Comparison of ENCODE assay signal across 8 cellular contexts in genomic region chr16:75648265-75649076, GRCh38. TPM values are rescaled to one million over a fixed set of nuclear protein-coding genes. Genes with fewer than 3 reads are reported as not detected.
A peak's percentile ranks its signal among the peaks of the same experiment; 100 is the strongest.
DNase-seq lines count a peak whose midpoint lies in the region; TF ChIP-seq lines count a peak whose summit lies in the region.

No MANE protein-coding gene starts in this region.

- H4K20me1 ChIP-seq in OCI-LY1 (ENCODE audit: insufficient read depth, low read length): no peaks in the 10 kb centered on the region

- DNase-seq in COR-L47 (lab: John Stamatoyannopoulos, UW): peak; percentile 80
- DNase-seq in GM20000 (ENCODE audit: low spot score): peak; percentile 80
- DNase-seq in HT-29 (ENCODE audit: low spot score): peak; percentile 70
- DNase-seq in activated T-cell treated with anti-CD3 and anti-CD28 coated beads for 48 hours (ENCODE audit: low read depth): peak; percentile 79
- DNase-seq in erythroblast (lab: John Stamatoyannopoulos, UW): peak; percentile 88 to 94
- DNase-seq in stimulated activated CD8-positive, alpha-beta memory T cell treated with anti-CD3 and anti-CD28 coated beads, Interleukin-4, amount 100 ng/mL, for 48 hours: peak; percentile 91

- H3K4me3 ChIP-seq in OCI-LY1 (ENCODE audit: low read depth, low read length, poor library complexity, severe bottlenecking) (peak overlapping the region; percentile 84), mucosa of stomach (ENCODE audit: low read length) (peak overlapping the region; percentile 98)

- H3K9me3 ChIP-seq in OCI-LY1 (ENCODE audit: low read length) (no peaks in the 10 kb centered on the region), mucosa of stomach (ENCODE audit: control insufficient read depth, low read length) (no peaks in the 10 kb centered on the region)

- no peaks in the 10 kb centered on the region for H3K9me2 ChIP-seq in OCI-LY1 (ENCODE audit: low read depth, low read length)

- H3K9ac ChIP-seq in OCI-LY1 (ENCODE audit: low read length) (peak overlapping the region; percentile 94), mucosa of stomach (ENCODE audit: low read length) (peak overlapping the region; percentile 97)

- TF ChIP-seq POLR2A in erythroblast (IDR thresholded peaks at IDR 0.05; ENCODE audit: low read length): no peak

- peaks cover 92% of the 10 kb centered on the region for H3K79me2 ChIP-seq in OCI-LY1 (ENCODE audit: insufficient read depth, low read length)

- H3K4me1 ChIP-seq in OCI-LY1 (ENCODE audit: insufficient read depth, low read length, severe bottlenecking): peaks cover 67% of the 10 kb centered on the region
- peaks cover 17% of the 10 kb centered on the region for H3K4me1 ChIP-seq in mucosa of stomach (ENCODE audit: control insufficient read depth, insufficient read depth, low read length)

- no peak for TF ChIP-seq CTCF in GM20000 (IDR thresholded peaks at IDR 0.05; ENCODE audit: extremely low read depth, missing control alignments)
- no peak for TF ChIP-seq CTCF in OCI-LY1 (IDR thresholded peaks at IDR 0.05; ENCODE audit: low read length)

- peak overlapping the region; percentile 86 for H3K27ac ChIP-seq in OCI-LY1 (ENCODE audit: low read depth, low read length, poor library complexity, severe bottlenecking)

- no peak overlapping the region for H2AFZ ChIP-seq in OCI-LY1 (ENCODE audit: low read length)

- peaks cover 29% of the 10 kb centered on the region for H3K36me3 ChIP-seq in OCI-LY1 (ENCODE audit: insufficient read depth, low read length)
- H3K36me3 ChIP-seq in mucosa of stomach (ENCODE audit: control insufficient read depth, insufficient read depth, low read length): no peaks in the 10 kb centered on the region

- H3K27me3 ChIP-seq in OCI-LY1 (ENCODE audit: insufficient read depth, low read length) (no peaks in the 10 kb centered on the region), mucosa of stomach (ENCODE audit: control insufficient read depth, insufficient read depth, low read length) (no peaks in the 10 kb centered on the region)

- H3K4me2 ChIP-seq in OCI-LY1 (ENCODE audit: low read length): peak overlapping the region; percentile 84

- H3F3A ChIP-seq in OCI-LY1 (ENCODE audit: insufficient read depth, low read length): no peaks in the 10 kb centered on the region

RNA-seq across cellular contexts. Expression of gene TERF2IP, which starts 0.9 kb away (rescaled TPM):
- 21.6 and 22.5 TPM in 2 replicates for total RNA-seq in HT-29 (2014; rRNA removed; shearing (Covaris generic))

RNA-seq across cellular contexts. Expression of gene KARS1, which starts 1.0 kb away (rescaled TPM):
- total RNA-seq in HT-29 (2014; rRNA removed; shearing (Covaris generic)): 117 and 141 TPM in 2 replicates

RNA-seq across cellular contexts. Expression of gene ADAT1, which starts 25.4 kb away (rescaled TPM):
- 28.7 and 45.0 TPM in 2 replicates for total RNA-seq in HT-29 (2014; rRNA removed; shearing (Covaris generic))

RNA-seq across cellular contexts. Expression of gene CPHXL2, which starts 28.3 kb away (rescaled TPM):
- total RNA-seq in HT-29 (2014; rRNA removed; shearing (Covaris generic)): not detected in 2 replicates

RNA-seq across cellular contexts. Expression of gene DUXB, which starts 52.8 kb away (rescaled TPM):
- not detected in 2 replicates for total RNA-seq in HT-29 (2014; rRNA removed; shearing (Covaris generic))

Comparison
In these comparisons a context has a peak if more than half of its experiments do, and no peak if none do; other contexts are left out.
1. Peak in every context shown above with its lines: DNase-seq, H3K4me3 ChIP-seq and H3K27ac ChIP-seq.